In the genomic region with DNA sequence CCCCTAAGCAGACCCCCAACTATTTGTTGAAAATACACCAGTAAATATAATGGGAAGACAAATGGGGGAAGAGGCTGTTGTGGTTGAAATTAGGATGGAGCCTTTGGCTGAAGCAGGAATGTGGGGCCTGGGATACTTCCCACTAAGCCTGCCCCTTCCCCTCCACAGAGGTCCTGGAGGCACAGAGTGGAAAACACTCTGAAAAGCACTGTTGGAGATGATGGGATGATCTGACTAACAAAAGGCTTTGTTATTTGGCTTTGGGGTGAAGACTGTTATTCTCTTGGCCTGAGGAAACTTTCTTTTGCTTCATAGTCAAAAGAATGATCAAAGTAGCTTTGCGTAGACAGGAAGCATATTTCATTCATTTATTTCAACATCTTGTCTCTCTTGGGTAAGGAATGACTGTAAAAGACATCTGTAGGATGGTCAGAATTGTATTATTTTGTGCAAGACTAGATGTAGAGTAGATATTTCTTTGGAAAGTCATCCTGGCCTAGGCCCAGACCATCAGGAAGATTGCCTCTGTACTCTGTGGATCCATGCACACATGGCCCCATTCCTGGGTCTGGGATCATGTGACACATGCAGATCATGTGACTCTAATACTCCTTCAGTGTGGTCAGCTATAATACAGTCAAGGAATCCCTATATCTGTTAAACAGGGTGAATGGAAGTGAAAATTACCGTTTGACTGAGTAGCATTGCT, we compare ENCODE assay signal across 16 cellular contexts.
DNase-seq lines count a peak whose midpoint lies in the region; ATAC-seq and TF ChIP-seq lines count a peak whose summit lies in the region.
"Had no signal": no experiment of that assay in that cellular context is flagged by ENCODE, and none has a peak within 500 bp of the region (broad histone marks: within the 10 kb centered on the region; RNA-seq: fewer than 3 reads in every experiment).

No MANE protein-coding gene starts in this region.

- H3K9me3 Mint-ChIP-seq in activated CD8-positive, alpha-beta T cell treated with anti-CD3 and anti-CD28 coated beads for 36 hours: no peaks in the 10 kb centered on the region
- no peaks in the 10 kb centered on the region for H3K9me3 Mint-ChIP-seq in activated CD8-positive, alpha-beta T cell treated with anti-CD3 and anti-CD28 coated beads, Interleukin-2, amount 10 ng/mL, durations not matched to agents 7 days and 5 days (ENCODE audit: insufficient read depth)
- no peaks in the 10 kb centered on the region for H3K9me3 Mint-ChIP-seq in activated T-helper 2 cell treated with anti-CD3 and anti-CD28 coated beads, Interferon-gamma antibody, Interleukin-2, Interleukin-4, amounts not matched to agents 10 μg/mL and 5 μg/mL and 100 μg/mL, durations not matched to agents 14 hours and 24 hours and 36 hours

- peaks cover 46% of the 10 kb centered on the region for H3K4me1 Mint-ChIP-seq in activated CD8-positive, alpha-beta T cell treated with anti-CD3 and anti-CD28 coated beads for 36 hours (ENCODE audit: low read depth)
- peaks cover 40% of the 10 kb centered on the region for H3K4me1 Mint-ChIP-seq in activated CD8-positive, alpha-beta T cell treated with anti-CD3 and anti-CD28 coated beads, Interleukin-2, amount 10 ng/mL, durations not matched to agents 7 days and 5 days (ENCODE audit: low read depth)
- H3K4me1 Mint-ChIP-seq in activated T-helper 2 cell treated with anti-CD3 and anti-CD28 coated beads, Interferon-gamma antibody, Interleukin-2, Interleukin-4, amounts not matched to agents 10 μg/mL and 5 μg/mL and 100 μg/mL, durations not matched to agents 14 hours and 24 hours and 36 hours (ENCODE audit: low read depth): peaks cover 33% of the 10 kb centered on the region

- H3K27me3 Mint-ChIP-seq in activated CD8-positive, alpha-beta T cell treated with anti-CD3 and anti-CD28 coated beads for 36 hours: no peaks in the 10 kb centered on the region
- H3K27me3 Mint-ChIP-seq in activated CD8-positive, alpha-beta T cell treated with anti-CD3 and anti-CD28 coated beads, Interleukin-2, amount 10 ng/mL, durations not matched to agents 7 days and 5 days (ENCODE audit: low read depth): peaks cover 4% of the 10 kb centered on the region
- peaks cover 22% of the 10 kb centered on the region for H3K27me3 Mint-ChIP-seq in activated T-helper 2 cell treated with anti-CD3 and anti-CD28 coated beads, Interferon-gamma antibody, Interleukin-2, Interleukin-4, amounts not matched to agents 10 μg/mL and 5 μg/mL and 100 μg/mL, durations not matched to agents 14 hours and 24 hours and 36 hours (ENCODE audit: low read depth)

- POLR2A ChIA-PET in activated CD8-positive, alpha-beta T cell treated with anti-CD3 and anti-CD28 coated beads for 36 hours (lab: Charles Lee): interaction anchor here (0.6 to 1.6 kb wide), 3 partner anchors 9 to 94 kb away, joined by 3 to 7 read pairs (median 3); no protein-coding TSS in a partner anchor
- POLR2A ChIA-PET in activated CD8-positive, alpha-beta T cell treated with anti-CD3 and anti-CD28 coated beads, Interleukin-2, amount 10 ng/mL, durations not matched to agents 7 days and 5 days (lab: Charles Lee): no interaction called here

- ATAC-seq in activated CD8-positive, alpha-beta T cell treated with anti-CD3 and anti-CD28 coated beads for 36 hours: no peak
- no peak for ATAC-seq in activated CD8-positive, alpha-beta T cell treated with anti-CD3 and anti-CD28 coated beads, Interleukin-2, amount 10 ng/mL, durations not matched to agents 7 days and 5 days
- peak; percentile 87 for ATAC-seq in sciatic nerve
- ATAC-seq: left colon had no signal

- no peak for DNase-seq in activated CD8-positive, alpha-beta T cell treated with anti-CD3 and anti-CD28 coated beads for 36 hours
- DNase-seq in activated CD8-positive, alpha-beta T cell treated with anti-CD3 and anti-CD28 coated beads, Interleukin-2, amount 10 ng/mL, durations not matched to agents 7 days and 5 days: no peak
- peak; percentile 97 for DNase-seq in fibroblast of mammary gland (ENCODE audit: low read depth)
- DNase-seq in sciatic nerve (ENCODE audit: low spot score): no peak
- no peak for DNase-seq in activated T-helper 2 cell treated with anti-CD3 and anti-CD28 coated beads, Interferon-gamma antibody, Interleukin-2, Interleukin-4, amounts not matched to agents 10 μg/mL and 5 μg/mL and 100 μg/mL, durations not matched to agents 14 hours and 24 hours and 36 hours (ENCODE audit: low spot score)
- DNase-seq in NCI-H2107 (lab: John Stamatoyannopoulos, UW): no peak
- no peak for DNase-seq in activated CD4-positive, alpha-beta T cell treated with anti-CD3 and anti-CD28 coated beads, Interleukin-2, amount 50 U/mL, for 4 hours
- DNase-seq: effector CD4-positive, alpha-beta T cell; Karpas-422; left colon; NCI-H187 treated with DMSO at 0.1 percent for 48 hours; NCI-H774; stimulated activated CD8-positive, alpha-beta memory T cell treated with anti-CD3 and anti-CD28 coated beads, Interleukin-4, amount 100 ng/mL, for 48 hours; trophoblast cell had no signal

- no peak for TF ChIP-seq RAD21 in Ishikawa (IDR thresholded peaks at IDR 0.05; ENCODE audit: low read depth)

- no peak for TF ChIP-seq CTCF in activated CD8-positive, alpha-beta T cell treated with anti-CD3 and anti-CD28 coated beads for 36 hours (IDR thresholded peaks at IDR 0.05)
- no peak for TF ChIP-seq CTCF in fibroblast of mammary gland (conservative IDR thresholded peaks at IDR 0.05; ENCODE audit: control insufficient read depth, insufficient read depth, low read depth, low read length)

- TF ChIP-seq EP300 in Ishikawa (IDR thresholded peaks at IDR 0.05; ENCODE audit: borderline replicate concordance): no peak

- H3K36me3 Mint-ChIP-seq in activated CD8-positive, alpha-beta T cell treated with anti-CD3 and anti-CD28 coated beads for 36 hours (ENCODE audit: low read depth): no peaks in the 10 kb centered on the region
- H3K36me3 Mint-ChIP-seq in activated CD8-positive, alpha-beta T cell treated with anti-CD3 and anti-CD28 coated beads, Interleukin-2, amount 10 ng/mL, durations not matched to agents 7 days and 5 days (ENCODE audit: low read depth): no peaks in the 10 kb centered on the region
- H3K36me3 Mint-ChIP-seq in activated T-helper 2 cell treated with anti-CD3 and anti-CD28 coated beads, Interferon-gamma antibody, Interleukin-2, Interleukin-4, amounts not matched to agents 10 μg/mL and 5 μg/mL and 100 μg/mL, durations not matched to agents 14 hours and 24 hours and 36 hours (ENCODE audit: low read depth): no peaks in the 10 kb centered on the region

- intact Hi-C loops in activated CD8-positive, alpha-beta T cell treated with anti-CD3 and anti-CD28 coated beads for 36 hours (cut with micrococcal nuclease): no loop called here
- intact Hi-C loops in sciatic nerve (cut with DNase I): no loop called here
- intact Hi-C loops in activated T-helper 2 cell treated with anti-CD3 and anti-CD28 coated beads, Interferon-gamma antibody, Interleukin-2, Interleukin-4, amounts not matched to agents 10 μg/mL and 5 μg/mL and 100 μg/mL, durations not matched to agents 14 hours and 24 hours and 36 hours (cut with micrococcal nuclease): loop anchor here (2.0 to 10.0 kb wide), 3 partner anchors 71 to 831 kb away; no protein-coding TSS in a partner anchor

- peak overlapping the region; percentile 64 for H3K27ac Mint-ChIP-seq in activated CD8-positive, alpha-beta T cell treated with anti-CD3 and anti-CD28 coated beads for 36 hours
- H3K27ac Mint-ChIP-seq in activated CD8-positive, alpha-beta T cell treated with anti-CD3 and anti-CD28 coated beads, Interleukin-2, amount 10 ng/mL, durations not matched to agents 7 days and 5 days: no peak overlapping the region
- no peak overlapping the region for H3K27ac Mint-ChIP-seq in activated T-helper 2 cell treated with anti-CD3 and anti-CD28 coated beads, Interferon-gamma antibody, Interleukin-2, Interleukin-4, amounts not matched to agents 10 μg/mL and 5 μg/mL and 100 μg/mL, durations not matched to agents 14 hours and 24 hours and 36 hours

- H3K4me3 ChIP-seq in fibroblast of mammary gland (ENCODE audit: control insufficient read depth, low read depth, low read length): no peak overlapping the region
- H3K4me3 ChIP-seq: heart left ventricle had no signal

- no peak overlapping the region for H3K4me3 Mint-ChIP-seq in activated CD8-positive, alpha-beta T cell treated with anti-CD3 and anti-CD28 coated beads for 36 hours
- H3K4me3 Mint-ChIP-seq in activated CD8-positive, alpha-beta T cell treated with anti-CD3 and anti-CD28 coated beads, Interleukin-2, amount 10 ng/mL, durations not matched to agents 7 days and 5 days: no peak overlapping the region
- H3K4me3 Mint-ChIP-seq in activated T-helper 2 cell treated with anti-CD3 and anti-CD28 coated beads, Interferon-gamma antibody, Interleukin-2, Interleukin-4, amounts not matched to agents 10 μg/mL and 5 μg/mL and 100 μg/mL, durations not matched to agents 14 hours and 24 hours and 36 hours (ENCODE audit: low read depth): no peak overlapping the region

- CTCF ChIA-PET in activated CD8-positive, alpha-beta T cell treated with anti-CD3 and anti-CD28 coated beads for 36 hours (lab: Charles Lee): interaction anchor here (0.9 to 1.0 kb wide), 2 partner anchors 13 to 73 kb away, joined by 3 read pairs; no protein-coding TSS in a partner anchor
- CTCF ChIA-PET in activated CD8-positive, alpha-beta T cell treated with anti-CD3 and anti-CD28 coated beads, Interleukin-2, amount 10 ng/mL, durations not matched to agents 7 days and 5 days (lab: Charles Lee): no interaction called here

TF ChIP-seq in Ishikawa, 13 proteins besides CTCF, POLR2A, EP300 and RAD21:
- no peak for TF ChIP-seq YY1 (IDR thresholded peaks at IDR 0.05; ENCODE audit: low read depth)
- TF ChIP-seq TAF1 (IDR thresholded peaks at IDR 0.05; ENCODE audit: low read depth): no peak
- TF ChIP-seq, protein P1, sequence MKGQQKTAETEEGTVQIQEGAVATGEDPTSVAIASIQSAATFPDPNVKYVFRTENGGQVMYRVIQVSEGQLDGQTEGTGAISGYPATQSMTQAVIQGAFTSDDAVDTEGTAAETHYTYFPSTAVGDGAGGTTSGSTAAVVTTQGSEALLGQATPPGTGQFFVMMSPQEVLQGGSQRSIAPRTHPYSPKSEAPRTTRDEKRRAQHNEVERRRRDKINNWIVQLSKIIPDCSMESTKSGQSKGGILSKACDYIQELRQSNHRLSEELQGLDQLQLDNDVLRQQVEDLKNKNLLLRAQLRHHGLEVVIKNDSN (IDR thresholded peaks at IDR 0.05): peak; percentile 87
